8 cellular contexts compared by ENCODE assay signal in the genomic region with DNA sequence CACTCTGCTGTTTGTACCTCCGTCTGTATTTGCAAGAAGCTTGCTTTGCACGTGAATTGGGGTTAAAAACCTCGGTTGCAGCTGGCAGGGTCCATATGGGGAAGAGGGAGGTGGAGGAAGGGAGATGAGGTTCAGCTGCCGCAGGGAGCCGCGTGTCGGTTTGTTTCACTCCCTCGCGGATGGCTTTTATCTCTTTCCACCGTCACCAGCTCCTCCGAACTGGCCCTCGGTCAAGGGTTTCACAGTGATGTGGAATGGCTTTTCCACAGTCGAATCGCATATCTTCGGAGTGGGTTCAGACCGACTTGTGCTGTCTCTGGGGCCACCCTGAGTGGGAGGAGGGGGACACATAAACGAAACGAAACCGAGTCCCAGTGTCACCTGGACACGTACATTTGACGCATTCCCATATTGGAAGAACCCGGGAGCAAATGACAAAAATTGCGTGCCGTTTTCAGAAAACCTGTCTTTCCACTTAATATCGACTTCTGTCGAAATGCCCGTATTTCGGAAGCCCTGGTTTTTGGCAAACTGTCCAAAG.
DNase-seq lines count a peak whose midpoint lies in the region; ATAC-seq and TF ChIP-seq lines count a peak whose summit lies in the region.

No MANE protein-coding gene starts in this region.

- H3K27ac ChIP-seq in effector memory CD4-positive, alpha-beta T cell (ENCODE audit: insufficient read depth, low read length, poor library complexity, severe bottlenecking) = peak overlapping the region; percentile 83
- peak overlapping the region; percentile 74 for H3K27ac ChIP-seq in subcutaneous abdominal adipose tissue (ENCODE audit: low read depth, low read length)

- H3K4me3 ChIP-seq in WI38 (ENCODE audit: low read depth, low read length) (peak overlapping the region; percentile 74), subcutaneous abdominal adipose tissue (ENCODE audit: low read depth in 1 of 5, low read length in 5 of 5) (peak overlapping the region; percentile 72 to 88 (median 77))
- H3K4me3 ChIP-seq in effector memory CD4-positive, alpha-beta T cell (ENCODE audit: insufficient read depth, low read depth, low read length, poor library complexity, severe bottlenecking) = peak overlapping the region; percentile 66

- H3K36me3 Mint-ChIP-seq in memory B cell = peaks cover 8% of the 10 kb centered on the region

- no peaks in the 10 kb centered on the region for H3K27me3 ChIP-seq in effector memory CD4-positive, alpha-beta T cell (replicated peaks; ENCODE audit: control insufficient read depth, insufficient read depth, low read length, poor library complexity, severe bottlenecking)
- H3K27me3 ChIP-seq in subcutaneous abdominal adipose tissue (ENCODE audit: control insufficient read depth in 5 of 5, insufficient read depth in 4 of 5, low read length in 5 of 5) = peaks cover 0 to 4% (median 3%) of the 10 kb centered on the region in 5 donors

- H3K9ac ChIP-seq in ES-I3 (ENCODE audit: low read depth, low read length) = peak overlapping the region; percentile 73
- peak overlapping the region; percentile 48 to 86 (median 86) for H3K9ac ChIP-seq in subcutaneous abdominal adipose tissue (ENCODE audit: low read length in 5 of 5)

- H3K9me3 Mint-ChIP-seq in memory B cell = no peaks in the 10 kb centered on the region

- H3K27ac Mint-ChIP-seq in memory B cell = peak overlapping the region; percentile 90

- peak overlapping the region; percentile 98 for H3K4me3 Mint-ChIP-seq in memory B cell

- H3K27me3 Mint-ChIP-seq in memory B cell = no peaks in the 10 kb centered on the region

- ATAC-seq in memory B cell (ENCODE audit: low read depth) (no peak), HG03025 (IDR thresholded peaks at IDR 0.05; ENCODE audit: low FRiP score, unreplicated experiment) (no peak), HG02623 (IDR thresholded peaks at IDR 0.05; ENCODE audit: unreplicated experiment) (no peak)

- H3K4me1 ChIP-seq in ES-I3 (ENCODE audit: insufficient read depth, low read length) (no peaks in the 10 kb centered on the region), subcutaneous abdominal adipose tissue (ENCODE audit: control insufficient read depth in 5 of 5, insufficient read depth in 5 of 5, low read length in 5 of 5) (peaks cover 2 to 12% (median 4%) of the 10 kb centered on the region in 5 donors)
- no peaks in the 10 kb centered on the region for H3K4me1 ChIP-seq in effector memory CD4-positive, alpha-beta T cell (ENCODE audit: control insufficient read depth, insufficient read depth, low read length, poor library complexity, severe bottlenecking)

- DNase-seq in Kasumi-1 (lab: John Stamatoyannopoulos, UW) = peak; percentile 4 to 16
- DNase-seq in effector memory CD4-positive, alpha-beta T cell = no peak
- peak in 1 of 2 donors; percentile 16 for DNase-seq in memory B cell (ENCODE audit: low spot score in 2 of 2)

- H3K4me1 Mint-ChIP-seq in memory B cell = peaks cover 3% of the 10 kb centered on the region

- peaks cover 4% of the 10 kb centered on the region; the same call in 1 of the 2 replicates for H3K36me3 ChIP-seq in ES-I3 (ENCODE audit: insufficient read depth, low read length)
- H3K36me3 ChIP-seq in effector memory CD4-positive, alpha-beta T cell (ENCODE audit: control insufficient read depth, insufficient read depth, low read length) = peaks cover 10% of the 10 kb centered on the region
- H3K36me3 ChIP-seq in subcutaneous abdominal adipose tissue (ENCODE audit: control insufficient read depth in 5 of 5, insufficient read depth in 5 of 5, low read length in 5 of 5) = peaks cover 0 to 16% (median 14%) of the 10 kb centered on the region in 5 donors

- TF ChIP-seq CTCF in WI38 (IDR thresholded peaks at IDR 0.05; ENCODE audit: low read depth, low read length) = no peak

- H3K9me3 ChIP-seq in ES-I3 (ENCODE audit: control insufficient read depth, insufficient read depth, low read length) (no peaks in the 10 kb centered on the region), subcutaneous abdominal adipose tissue (ENCODE audit: control insufficient read depth in 5 of 5, low read length in 5 of 5) (no peaks in the 10 kb centered on the region)
- H3K9me3 ChIP-seq in effector memory CD4-positive, alpha-beta T cell (ENCODE audit: control insufficient read depth, low read length) = no peaks in the 10 kb centered on the region

Comparison
In these comparisons a context has a peak if more than half of its experiments do, and no peak if none do; other contexts are left out.
1. DNase-seq: peak in Kasumi-1 (2 of 2); none in effector memory CD4-positive, alpha-beta T cell (0 of 3).
2. Peak in every context shown above with its lines, with median percentiles within 50 percentile points of each other: H3K4me3 ChIP-seq.